1 cellular context compared by ENCODE assay signal in genomic region chr19:33292595-33293254, GRCh38.
TF ChIP-seq lines count a peak whose summit lies in the region.

No MANE protein-coding gene starts in this region.

TF ChIP-seq in HCT116, 20 proteins besides CTCF, POLR2A, EP300 and RAD21 (continued from another document):
- TF ChIP-seq, protein P1, sequence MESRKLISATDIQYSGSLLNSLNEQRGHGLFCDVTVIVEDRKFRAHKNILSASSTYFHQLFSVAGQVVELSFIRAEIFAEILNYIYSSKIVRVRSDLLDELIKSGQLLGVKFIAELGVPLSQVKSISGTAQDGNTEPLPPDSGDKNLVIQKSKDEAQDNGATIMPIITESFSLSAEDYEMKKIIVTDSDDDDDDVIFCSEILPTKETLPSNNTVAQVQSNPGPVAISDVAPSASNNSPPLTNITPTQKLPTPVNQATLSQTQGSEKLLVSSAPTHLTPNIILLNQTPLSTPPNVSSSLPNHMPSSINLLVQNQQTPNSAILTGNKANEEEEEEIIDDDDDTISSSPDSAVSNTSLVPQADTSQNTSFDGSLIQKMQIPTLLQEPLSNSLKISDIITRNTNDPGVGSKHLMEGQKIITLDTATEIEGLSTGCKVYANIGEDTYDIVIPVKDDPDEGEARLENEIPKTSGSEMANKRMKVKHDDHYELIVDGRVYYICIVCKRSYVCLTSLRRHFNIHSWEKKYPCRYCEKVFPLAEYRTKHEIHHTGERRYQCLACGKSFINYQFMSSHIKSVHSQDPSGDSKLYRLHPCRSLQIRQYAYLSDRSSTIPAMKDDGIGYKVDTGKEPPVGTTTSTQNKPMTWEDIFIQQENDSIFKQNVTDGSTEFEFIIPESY (IDR thresholded peaks at IDR 0.05; ENCODE audit: extremely low read depth, insufficient replicate concordance, low read length) = no peak
- no peak for TF ChIP-seq FOSL1 (IDR thresholded peaks at IDR 0.05; ENCODE audit: low read depth)
- TF ChIP-seq CEBPB (IDR thresholded peaks at IDR 0.05; ENCODE audit: low read depth) = no peak
- TF ChIP-seq, protein P2, sequence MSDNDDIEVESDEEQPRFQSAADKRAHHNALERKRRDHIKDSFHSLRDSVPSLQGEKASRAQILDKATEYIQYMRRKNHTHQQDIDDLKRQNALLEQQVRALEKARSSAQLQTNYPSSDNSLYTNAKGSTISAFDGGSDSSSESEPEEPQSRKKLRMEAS (IDR thresholded peaks at IDR 0.05) = no peak
- no peak for TF ChIP-seq TCF7L2 (IDR thresholded peaks at IDR 0.05; ENCODE audit: borderline replicate concordance, extremely low read depth, insufficient read depth, insufficient read length)
